ENCODE assay signal across 1 cellular context in the genomic region with DNA sequence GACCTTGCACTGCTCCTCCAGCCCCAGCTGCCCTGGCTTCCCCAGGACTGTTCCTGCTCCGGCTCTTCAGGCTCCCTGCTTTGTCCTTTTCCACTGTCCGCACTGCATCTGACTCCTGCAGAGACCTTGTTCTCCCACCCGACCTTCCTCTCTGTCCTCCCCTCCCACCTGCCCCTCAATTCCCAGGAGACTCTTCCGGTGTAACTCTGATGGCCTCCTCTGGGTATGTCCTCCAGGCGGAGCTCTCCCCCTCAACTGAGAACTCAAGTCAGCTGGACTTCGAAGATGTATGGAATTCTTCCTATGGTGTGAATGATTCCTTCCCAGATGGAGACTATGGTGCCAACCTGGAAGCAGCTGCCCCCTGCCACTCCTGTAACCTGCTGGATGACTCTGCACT.
TF ChIP-seq lines count a peak whose summit lies in the region.

No MANE protein-coding gene starts in this region.

TF ChIP-seq in GM12878, 131 proteins besides CTCF, POLR2A, EP300 and RAD21:
- TF ChIP-seq, protein P1, sequence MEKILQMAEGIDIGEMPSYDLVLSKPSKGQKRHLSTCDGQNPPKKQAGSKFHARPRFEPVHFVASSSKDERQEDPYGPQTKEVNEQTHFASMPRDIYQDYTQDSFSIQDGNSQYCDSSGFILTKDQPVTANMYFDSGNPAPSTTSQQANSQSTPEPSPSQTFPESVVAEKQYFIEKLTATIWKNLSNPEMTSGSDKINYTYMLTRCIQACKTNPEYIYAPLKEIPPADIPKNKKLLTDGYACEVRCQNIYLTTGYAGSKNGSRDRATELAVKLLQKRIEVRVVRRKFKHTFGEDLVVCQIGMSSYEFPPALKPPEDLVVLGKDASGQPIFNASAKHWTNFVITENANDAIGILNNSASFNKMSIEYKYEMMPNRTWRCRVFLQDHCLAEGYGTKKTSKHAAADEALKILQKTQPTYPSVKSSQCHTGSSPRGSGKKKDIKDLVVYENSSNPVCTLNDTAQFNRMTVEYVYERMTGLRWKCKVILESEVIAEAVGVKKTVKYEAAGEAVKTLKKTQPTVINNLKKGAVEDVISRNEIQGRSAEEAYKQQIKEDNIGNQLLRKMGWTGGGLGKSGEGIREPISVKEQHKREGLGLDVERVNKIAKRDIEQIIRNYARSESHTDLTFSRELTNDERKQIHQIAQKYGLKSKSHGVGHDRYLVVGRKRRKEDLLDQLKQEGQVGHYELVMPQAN (conservative IDR thresholded peaks at IDR 0.05): no peak
- TF ChIP-seq FOXM1 (IDR thresholded peaks at IDR 0.05; ENCODE audit: low read depth, low read length) (no peak), NFIC (IDR thresholded peaks at IDR 0.05; ENCODE audit: low read depth, low read length) (no peak), CHD1 (IDR thresholded peaks at IDR 0.05; ENCODE audit: low read depth, low read length) (no peak)
